ENCODE assay signal across 26 cellular contexts in genomic region chr15:58472221-58472620, GRCh38. TPM values are rescaled to one million over a fixed set of nuclear protein-coding genes. Genes with fewer than 3 reads are reported as not detected.
DNase-seq lines count a peak whose midpoint lies in the region; ATAC-seq, FAIRE-seq and TF ChIP-seq lines count a peak whose summit lies in the region.
"Had no signal": no experiment of that assay in that cellular context is flagged by ENCODE, and none has a peak within 500 bp of the region (broad histone marks: within the 10 kb centered on the region; RNA-seq: fewer than 3 reads in every experiment).

No MANE protein-coding gene starts in this region.

- peak; percentile 40 for FAIRE-seq in endothelial cell of umbilical vein (lab: Jason Lieb, UNC)
- FAIRE-seq: astrocyte, D721Med, G401.6, H54 had no signal

- H3K27me3 ChIP-seq in RWPE2 (ENCODE audit: insufficient read depth, poor library complexity, severe bottlenecking) (no peaks in the 10 kb centered on the region), endothelial cell of umbilical vein (ENCODE audit: control insufficient read depth in 2 of 2, insufficient read depth in 2 of 2, low read length in 2 of 2) (no peaks in the 10 kb centered on the region), psoas muscle (ENCODE audit: insufficient read depth in 3 of 3, low read length in 2 of 3) (no peaks in the 10 kb centered on the region)
- H3K27me3 ChIP-seq: right atrium auricular region, transverse colon had no signal

- H3K79me2 ChIP-seq in endothelial cell of umbilical vein (ENCODE audit: control insufficient read depth, insufficient read depth, low read length): no peaks in the 10 kb centered on the region

- H3K4me2 ChIP-seq in endothelial cell of umbilical vein (ENCODE audit: insufficient read depth, low read length): no peak overlapping the region

- H3K9me3 ChIP-seq in RWPE2 (ENCODE audit: severe bottlenecking) (no peaks in the 10 kb centered on the region), endothelial cell of umbilical vein (replicated peaks; ENCODE audit: control insufficient read depth, insufficient read depth, low read length) (no peaks in the 10 kb centered on the region), psoas muscle (no peaks in the 10 kb centered on the region)
- H3K9me3 ChIP-seq: right atrium auricular region, transverse colon had no signal

- no peak for ATAC-seq in activated CD8-positive, alpha-beta memory T cell treated with anti-CD3 and anti-CD28 coated beads, Interleukin-2, amount 10 ng/mL, durations not matched to agents 7 days and 5 days
- no peak for ATAC-seq in RWPE2 (ENCODE audit: low read depth)
- no peak for ATAC-seq in stimulated activated naive CD8-positive, alpha-beta T cell treated with anti-CD3 and anti-CD28 coated beads, Interleukin-15, amount 100 ng/mL, for 72 hours
- no peak for ATAC-seq in psoas muscle
- ATAC-seq: Panc1, SK-N-SH treated with all-trans-retinoic acid at 6 μM for 48 hours had no signal

- dilution Hi-C loops in endothelial cell of umbilical vein (cut with MboI; ENCODE audit: extremely low pct_ligation_motif_present, low sequenced_read_pairs): no loop called here

- no peak overlapping the region for H3K4me3 ChIP-seq in RWPE2 (ENCODE audit: severe bottlenecking)
- no peak overlapping the region for H3K4me3 ChIP-seq in endothelial cell of umbilical vein (replicated peaks in 1 of 3; ENCODE audit: insufficient read depth in 1 of 3, low read depth in 1 of 3, low read length in 3 of 3)
- H3K4me3 ChIP-seq in psoas muscle: no peak overlapping the region
- H3K4me3 ChIP-seq: right atrium auricular region, transverse colon had no signal

- H2AFZ ChIP-seq in endothelial cell of umbilical vein (ENCODE audit: low read depth, low read length): no peak overlapping the region

- H3K9me1 ChIP-seq in endothelial cell of umbilical vein (replicated peaks; ENCODE audit: control insufficient read depth, extremely low read depth, insufficient read depth, low read length): no peaks in the 10 kb centered on the region

- no peaks in the 10 kb centered on the region for H4K20me1 ChIP-seq in endothelial cell of umbilical vein (replicated peaks; ENCODE audit: control insufficient read depth, extremely low read depth, insufficient read depth, low read length)

- H3K9me3 Mint-ChIP-seq in activated CD8-positive, alpha-beta memory T cell treated with anti-CD3 and anti-CD28 coated beads, Interleukin-2, amount 10 ng/mL, durations not matched to agents 7 days and 5 days (ENCODE audit: low read depth): no peaks in the 10 kb centered on the region
- H3K9me3 Mint-ChIP-seq in stimulated activated naive CD8-positive, alpha-beta T cell treated with anti-CD3 and anti-CD28 coated beads, Interleukin-15, amount 100 ng/mL, for 72 hours: no peaks in the 10 kb centered on the region
- H3K9me3 Mint-ChIP-seq in glutamatergic neuron (ENCODE audit: unreplicated experiment): peaks cover 6% of the 10 kb centered on the region

- peaks cover 16% of the 10 kb centered on the region for H3K36me3 Mint-ChIP-seq in activated CD8-positive, alpha-beta memory T cell treated with anti-CD3 and anti-CD28 coated beads, Interleukin-2, amount 10 ng/mL, durations not matched to agents 7 days and 5 days
- no peaks in the 10 kb centered on the region for H3K36me3 Mint-ChIP-seq in glutamatergic neuron (ENCODE audit: unreplicated experiment)

- H3K4me1 Mint-ChIP-seq in activated CD8-positive, alpha-beta memory T cell treated with anti-CD3 and anti-CD28 coated beads, Interleukin-2, amount 10 ng/mL, durations not matched to agents 7 days and 5 days: peaks cover 67% of the 10 kb centered on the region
- peaks cover 86% of the 10 kb centered on the region for H3K4me1 Mint-ChIP-seq in stimulated activated naive CD8-positive, alpha-beta T cell treated with anti-CD3 and anti-CD28 coated beads, Interleukin-15, amount 100 ng/mL, for 72 hours
- no peaks in the 10 kb centered on the region for H3K4me1 Mint-ChIP-seq in glutamatergic neuron (ENCODE audit: low read depth, unreplicated experiment)

- WGBS in psoas muscle, 3 donors: 60 to 86% (median 76%) methylated on average over 4 of the region's 4 CpGs

- peaks cover 38% of the 10 kb centered on the region for H3K4me1 ChIP-seq in RWPE2 (ENCODE audit: insufficient read depth, poor library complexity, severe bottlenecking)
- peaks cover 29% of the 10 kb centered on the region for H3K4me1 ChIP-seq in endothelial cell of umbilical vein (ENCODE audit: control insufficient read depth, extremely low read depth, insufficient read depth, low read length)
- H3K4me1 ChIP-seq in psoas muscle: no peaks in the 10 kb centered on the region

- no peak for TF ChIP-seq POLR2A in endothelial cell of umbilical vein (IDR thresholded peaks at IDR 0.05; ENCODE audit: low read depth, low read length)

- no peaks in the 10 kb centered on the region for H3K27me3 Mint-ChIP-seq in activated CD8-positive, alpha-beta memory T cell treated with anti-CD3 and anti-CD28 coated beads, Interleukin-2, amount 10 ng/mL, durations not matched to agents 7 days and 5 days
- H3K27me3 Mint-ChIP-seq in stimulated activated naive CD8-positive, alpha-beta T cell treated with anti-CD3 and anti-CD28 coated beads, Interleukin-15, amount 100 ng/mL, for 72 hours: no peaks in the 10 kb centered on the region
- peaks cover 2% of the 10 kb centered on the region for H3K27me3 Mint-ChIP-seq in glutamatergic neuron (ENCODE audit: unreplicated experiment)

- no TSS peak for BruUV-seq in endothelial cell of umbilical vein (replicated peaks; lab: Mats Ljungman, UMichigan)

- TF ChIP-seq CTCF in RWPE2 (IDR thresholded peaks at IDR 0.05; ENCODE audit: poor library complexity, severe bottlenecking): no peak
- TF ChIP-seq CTCF in endothelial cell of umbilical vein (IDR thresholded peaks at IDR 0.05; ENCODE audit: extremely low read depth in 1 of 2, insufficient read depth in 1 of 2, low read depth in 1 of 2, low read length in 2 of 2): no peak
- no peak for TF ChIP-seq CTCF in glutamatergic neuron (IDR thresholded peaks at IDR 0.05; ENCODE audit: partially characterized antibody, unreplicated experiment)
- no peak for TF ChIP-seq CTCF in psoas muscle (IDR thresholded peaks at IDR 0.05)

- no peak overlapping the region for H3K4me3 Mint-ChIP-seq in activated CD8-positive, alpha-beta memory T cell treated with anti-CD3 and anti-CD28 coated beads, Interleukin-2, amount 10 ng/mL, durations not matched to agents 7 days and 5 days
- H3K4me3 Mint-ChIP-seq in stimulated activated naive CD8-positive, alpha-beta T cell treated with anti-CD3 and anti-CD28 coated beads, Interleukin-15, amount 100 ng/mL, for 72 hours: peak overlapping the region; percentile 36 to 41
- H3K4me3 Mint-ChIP-seq in glutamatergic neuron (ENCODE audit: unreplicated experiment): no peak overlapping the region

- H3K9ac ChIP-seq in endothelial cell of umbilical vein (replicated peaks; ENCODE audit: extremely low read depth, insufficient read depth, low read length): no peak overlapping the region

- H3K27ac ChIP-seq in RWPE2 (ENCODE audit: poor library complexity, severe bottlenecking): peak overlapping the region; percentile 99
- no peak overlapping the region for H3K27ac ChIP-seq in endothelial cell of umbilical vein (ENCODE audit: insufficient read depth, low read depth, low read length)
- H3K27ac ChIP-seq in psoas muscle: no peak overlapping the region
- H3K27ac ChIP-seq: right atrium auricular region had no signal

- intact Hi-C loops in endothelial cell of umbilical vein (cut with micrococcal nuclease): loop anchor here (2.0 kb wide), 2 partner anchors 31 to 75 kb away; no protein-coding TSS in a partner anchor
- intact Hi-C loops in psoas muscle (cut with DNase I): no loop called here

- POLR2A ChIA-PET in endothelial cell of umbilical vein (lab: Charles Lee): no interaction called here

- peak overlapping the region; percentile 51 for H3K27ac Mint-ChIP-seq in activated CD8-positive, alpha-beta memory T cell treated with anti-CD3 and anti-CD28 coated beads, Interleukin-2, amount 10 ng/mL, durations not matched to agents 7 days and 5 days
- no peak overlapping the region for H3K27ac Mint-ChIP-seq in stimulated activated naive CD8-positive, alpha-beta T cell treated with anti-CD3 and anti-CD28 coated beads, Interleukin-15, amount 100 ng/mL, for 72 hours
- no peak overlapping the region for H3K27ac Mint-ChIP-seq in glutamatergic neuron (ENCODE audit: unreplicated experiment)

- CTCF ChIA-PET in activated CD8-positive, alpha-beta memory T cell treated with anti-CD3 and anti-CD28 coated beads, Interleukin-2, amount 10 ng/mL, durations not matched to agents 7 days and 5 days (lab: Charles Lee): interaction anchor here (1.0 to 2.7 kb wide), 3 partner anchors 9 to 73 kb away, joined by 3 to 6 read pairs (median 4); no protein-coding TSS in a partner anchor
- CTCF ChIA-PET in endothelial cell of umbilical vein (lab: Charles Lee): no interaction called here

- H3K36me3 ChIP-seq in RWPE2 (ENCODE audit: low read depth): no peaks in the 10 kb centered on the region
- no peaks in the 10 kb centered on the region for H3K36me3 ChIP-seq in endothelial cell of umbilical vein (ENCODE audit: control insufficient read depth in 2 of 2, extremely low read depth in 1 of 2, insufficient read depth in 2 of 2, low read length in 2 of 2)
- no peaks in the 10 kb centered on the region for H3K36me3 ChIP-seq in psoas muscle (ENCODE audit: insufficient read depth in 1 of 2, low read depth in 1 of 2)
- H3K36me3 ChIP-seq: right atrium auricular region, transverse colon had no signal

- DNase-seq in activated CD8-positive, alpha-beta memory T cell treated with anti-CD3 and anti-CD28 coated beads, Interleukin-2, amount 10 ng/mL, durations not matched to agents 7 days and 5 days: no peak
- DNase-seq in activated CD8-positive, alpha-beta memory T cell treated with anti-CD3 and anti-CD28 coated beads, Interleukin-2, amount 50 U/mL, for 4 hours: no peak
- DNase-seq in RWPE2 (ENCODE audit: low spot score): no peak
- no peak for DNase-seq in endothelial cell of umbilical vein (ENCODE audit: low read depth, low spot score)
- DNase-seq in stimulated activated naive CD8-positive, alpha-beta T cell treated with anti-CD3 and anti-CD28 coated beads, Interleukin-15, amount 100 ng/mL, for 72 hours: no peak
- no peak for DNase-seq in glutamatergic neuron
- DNase-seq in psoas muscle: no peak
- no peak for DNase-seq in SW480 (ENCODE audit: low spot score)
- DNase-seq: activated gamma-delta T cell treated with Interleukin-2 at 50 U/mL for 16 hours; C1 segment of cervical spinal cord; effector CD8-positive, alpha-beta T cell; head of caudate nucleus; NCI-H1436; NCI-H2171 treated with DMSO at 0.1 percent for 48 hours; nucleus accumbens; stimulated activated naive CD4-positive, alpha-beta T cell; T1000; transverse colon had no signal

RNA-seq across cellular contexts. Expression of gene LIPC, which starts 40.4 kb away (rescaled TPM):
- total RNA-seq in activated CD8-positive, alpha-beta memory T cell treated with anti-CD3 and anti-CD28 coated beads, Interleukin-2, amount 10 ng/mL, durations not matched to agents 7 days and 5 days: 1 to 10 TPM; 5.3 to 9.0 TPM
- total RNA-seq in endothelial cell of umbilical vein: not detected in 2 replicates
- polyA plus RNA-seq in endothelial cell of umbilical vein: not detected in 2 replicates
- 0.04 TPM in 1 of 2 replicates, not detected in the other for polyA plus RNA-seq in endothelial cell of umbilical vein (2011; cell fraction: cytosol; rRNA removed)
- polyA plus RNA-seq in endothelial cell of umbilical vein (2011; cell fraction: nucleus; rRNA removed): not detected in 2 replicates
- not detected in 2 replicates for polyA plus RNA-seq in endothelial cell of umbilical vein (2012)
- polyA minus RNA-seq in endothelial cell of umbilical vein: not detected in 2 replicates
- polyA minus RNA-seq in endothelial cell of umbilical vein (2011; cell fraction: cytosol; rRNA and poly(A)+ RNA removed): not detected
- polyA minus RNA-seq in endothelial cell of umbilical vein (2011; cell fraction: nucleus; rRNA and poly(A)+ RNA removed): not detected in 2 replicates
- total RNA-seq in glutamatergic neuron (ENCODE audit: unreplicated experiment): not detected
- not detected for total RNA-seq in psoas muscle
- under 1 TPM in 1 of 3 donors, not detected in 2; 0.01 TPM for polyA plus RNA-seq in psoas muscle
- total RNA-seq: astrocyte, chondrocyte had no signal

Comparison
In these comparisons a context has a peak if more than half of its experiments do, and no peak if none do; other contexts are left out.
1. H3K4me3 Mint-ChIP-seq: peak in stimulated activated naive CD8-positive, alpha-beta T cell treated with anti-CD3 and anti-CD28 coated beads, Interleukin-15, amount 100 ng/mL, for 72 hours (2 of 2); none in activated CD8-positive, alpha-beta memory T cell treated with anti-CD3 and anti-CD28 coated beads, Interleukin-2, amount 10 ng/mL, durations not matched to agents 7 days and 5 days (single experiment) and glutamatergic neuron (single experiment).